Comparison of ENCODE assay signal across 23 cellular contexts in genomic region chr12:42141981-42142606, GRCh38. TPM values are rescaled to one million over a fixed set of nuclear protein-coding genes. Genes with fewer than 3 reads are reported as not detected.
DNase-seq lines count a peak whose midpoint lies in the region; ATAC-seq and TF ChIP-seq lines count a peak whose summit lies in the region.
"Had no signal": no experiment of that assay in that cellular context is flagged by ENCODE, and none has a peak within 500 bp of the region (broad histone marks: within the 10 kb centered on the region; RNA-seq: fewer than 3 reads in every experiment).

No MANE protein-coding gene starts in this region.

- H3K36me3 ChIP-seq in PC-3 (ENCODE audit: low read depth, low read length), result no peaks in the 10 kb centered on the region
- no peaks in the 10 kb centered on the region for H3K36me3 ChIP-seq in hepatocyte (replicated peaks; ENCODE audit: insufficient read depth, low read depth)
- no peaks in the 10 kb centered on the region for H3K36me3 ChIP-seq in SJCRH30
- H3K36me3 ChIP-seq: left ventricle myocardium inferior, vagina had no signal

- no peaks in the 10 kb centered on the region for H3K9me3 ChIP-seq in PC-3 (ENCODE audit: low read length)
- H3K9me3 ChIP-seq in hepatocyte (ENCODE audit: low read depth), result no peaks in the 10 kb centered on the region
- H3K9me3 ChIP-seq in SJCRH30 (replicated peaks), result no peaks in the 10 kb centered on the region
- H3K9me3 ChIP-seq: left ventricle myocardium inferior, vagina had no signal

- H3K4me2 ChIP-seq in PC-3 (ENCODE audit: low read length) (0 out of 2 replicates have a peak overlapping the region, but pooled peaks have one; percentile 90), hepatocyte (peak overlapping the region; percentile 88)

- H3K9me2 ChIP-seq in PC-3 (replicated peaks; ENCODE audit: low read length) (no peaks in the 10 kb centered on the region), hepatocyte (replicated peaks; ENCODE audit: insufficient read depth) (no peaks in the 10 kb centered on the region)

- H2AFZ ChIP-seq in PC-3 (ENCODE audit: low read length) (no peak overlapping the region), hepatocyte (no peak overlapping the region)

- TF ChIP-seq CTCF in PC-3 (conservative IDR thresholded peaks at IDR 0.05; ENCODE audit: low read depth, low read length) (no peak), hepatocyte (IDR thresholded peaks at IDR 0.05; ENCODE audit: poor library complexity) (no peak)

- intact Hi-C loops in PC-3 (cut with micrococcal nuclease), result loop anchor here (5.0 kb wide), 1 partner anchor 95 kb away; the partner anchor contains the start of gene YAF2

- H3K27ac ChIP-seq in PC-3 (ENCODE audit: low read length) (no peak overlapping the region), hepatocyte (no peak overlapping the region), SJCRH30 (no peak overlapping the region)
- H3K27ac ChIP-seq: left ventricle myocardium inferior, RWPE1, vagina had no signal

- DNase-seq in NCI-H1105 treated with DMSO at 0.1 percent for 48 hours (lab: John Stamatoyannopoulos, UW), result peak; percentile 1
- DNase-seq in NCI-H1105 (lab: John Stamatoyannopoulos, UW), result no peak
- DNase-seq in PC-3, result no peak
- DNase-seq in hepatocyte (ENCODE audit: low spot score), result no peak
- no peak for DNase-seq in SJCRH30
- DNase-seq in SKM-1 treated with dmso at 0.1 percent for 144 hours (lab: John Stamatoyannopoulos, UW; ENCODE audit: unreplicated experiment), result no peak
- DNase-seq: activated B cell treated with CpG ODN at 0.5 μM for 24 hours; activated CD8-positive, alpha-beta T cell treated with anti-CD3 and anti-CD28 coated beads, Interleukin-2, amount 10 ng/mL, durations not matched to agents 7 days and 5 days; activated naive CD4-positive, alpha-beta T cell treated with anti-CD3 and anti-CD28 coated beads, Interleukin-2, amount 50 U/mL, for 16 hours; activated T-cell treated with anti-CD3 and anti-CD28 coated beads, Interleukin-2, amount 50 U/mL, for 4 hours; endodermal cell; glutamatergic neuron; HCEC 1CT; left ventricle myocardium inferior; MM.1S; NCI-H2107; NCI-H774; retina; T-cell had no signal

- no peaks in the 10 kb centered on the region for H3K27me3 ChIP-seq in PC-3 (ENCODE audit: low read length)
- no peaks in the 10 kb centered on the region for H3K27me3 ChIP-seq in hepatocyte
- no peaks in the 10 kb centered on the region for H3K27me3 ChIP-seq in SJCRH30
- H3K27me3 ChIP-seq: vagina had no signal

- WGBS in hepatocyte (ENCODE audit: low lambda C conversion rate, missing lambda C conversion rate), result 78% methylated on average over 3 of the region's 3 CpGs

- 0 out of 2 replicates have a peak overlapping the region, but pooled peaks have one; percentile 10 for H3K4me3 ChIP-seq in GM08714 (ENCODE audit: low read length)
- H3K4me3 ChIP-seq in PC-3 (ENCODE audit: low read length), result peak overlapping the region; percentile 86; the same call in 1 of the 2 replicates
- H3K4me3 ChIP-seq in hepatocyte, result no peak overlapping the region
- no peak overlapping the region for H3K4me3 ChIP-seq in SJCRH30
- H3K4me3 ChIP-seq: left ventricle myocardium inferior, vagina had no signal

- BruUV-seq in PC-3 (replicated peaks; lab: Mats Ljungman, UMichigan), result no TSS peak

- ATAC-seq in PC-3, result no peak
- no peak for ATAC-seq in HG02798 (IDR thresholded peaks at IDR 0.05; ENCODE audit: poor library complexity, unreplicated experiment)
- ATAC-seq: activated CD8-positive, alpha-beta T cell treated with anti-CD3 and anti-CD28 coated beads, Interleukin-2, amount 10 ng/mL, durations not matched to agents 7 days and 5 days; activated T-cell treated with anti-CD3 and anti-CD28 coated beads, Interleukin-2, amount 50 U/mL, for 4 hours; T-cell had no signal

- H3K4me1 ChIP-seq in PC-3 (ENCODE audit: insufficient read depth, low read length), result peaks cover 23% of the 10 kb centered on the region; the same call in 1 of the 2 replicates
- H3K4me1 ChIP-seq in hepatocyte (ENCODE audit: insufficient read depth), result peaks cover 22% of the 10 kb centered on the region
- no peaks in the 10 kb centered on the region; the same call in 1 of the 2 replicates for H3K4me1 ChIP-seq in SJCRH30

- POLR2A ChIA-PET in PC-3 (lab: Charles Lee; ENCODE audit: unreplicated experiment), result no interaction called here

- H3K9ac ChIP-seq in PC-3 (ENCODE audit: low read length), result no peak overlapping the region

- CTCF ChIA-PET in PC-3 (lab: Charles Lee), result no interaction called here

- peaks cover 11% of the 10 kb centered on the region; the same call in 1 of the 2 replicates for H4K20me1 ChIP-seq in PC-3 (ENCODE audit: low read length)
- H4K20me1 ChIP-seq in hepatocyte (ENCODE audit: insufficient read depth, poor library complexity, severe bottlenecking), result peaks cover 29% of the 10 kb centered on the region

- H3K79me2 ChIP-seq in PC-3 (ENCODE audit: low read length), result peaks cover 68% of the 10 kb centered on the region
- H3K79me2 ChIP-seq in hepatocyte, result peaks cover 69% of the 10 kb centered on the region

- H3F3A ChIP-seq in PC-3 (ENCODE audit: low read length, unreplicated experiment), result no peaks in the 10 kb centered on the region

RNA-seq across cellular contexts. Expression of gene GXYLT1, which starts 2.6 kb away (rescaled TPM):
- total RNA-seq in PC-3 (2014; rRNA removed) (5.1 and 10.9 TPM in 2 replicates), hepatocyte (21.2 and 28.8 TPM in 2 replicates)
- polyA plus RNA-seq in hepatocyte, result 9.0 and 11.6 TPM in 2 replicates
- total RNA-seq in SJCRH30 (2014; rRNA removed; shearing (Covaris generic)), result 43.6 and 48.9 TPM in 2 replicates

Comparison
In these comparisons a context has a peak if more than half of its experiments do, and no peak if none do; other contexts are left out.
1. H3K4me3 ChIP-seq: peak in GM08714 (single experiment) and PC-3 (single experiment); none in hepatocyte (single experiment) and SJCRH30 (single experiment).